ENCODE assay signal across 8 cellular contexts in genomic region chr11:7673724-7674434, GRCh38. TPM values are rescaled to one million over a fixed set of nuclear protein-coding genes. Genes with fewer than 3 reads are reported as not detected.
DNase-seq lines count a peak whose midpoint lies in the region; ATAC-seq and TF ChIP-seq lines count a peak whose summit lies in the region.

No MANE protein-coding gene starts in this region.

- 3 to 5% (median 4%) methylated on average over 37 to 72 of the region's 72 CpGs for WGBS in heart left ventricle, 4 donors
- WGBS in psoas muscle, 3 donors = 3 to 4% (median 3%) methylated on average over 49 to 72 of the region's 72 CpGs

- DNase-seq in AG09309 (ENCODE audit: low read depth) (no peak), GM20000 (ENCODE audit: low spot score) (peak; percentile 80), WTC11 (ENCODE audit: low spot score) (peak; percentile 77), heart left ventricle (peak in 1 of 5 donors; percentile 44), psoas muscle (peak in 1 of 2 donors; percentile 40), A172 (ENCODE audit: low spot score) (no peak), G401 (ENCODE audit: low spot score) (no peak)
- DNase-seq in effector CD4-positive, alpha-beta T cell = no peak

- CTCF ChIA-PET in WTC11 (lab: Charles Lee) = interaction anchor here (0.7 to 1.8 kb wide), 6 partner anchors 8 to 254 kb away, joined by 3 to 7 read pairs (median 4); no protein-coding TSS in a partner anchor

- peak overlapping the region; percentile 85; the same call in 1 of the 2 replicates for H3K27ac Mint-ChIP-seq in WTC11

- peak overlapping the region; percentile 51 for H3K4me3 ChIP-seq in AG09309 (ENCODE audit: control insufficient read depth, low read depth, low read length)
- H3K4me3 ChIP-seq in heart left ventricle = peak overlapping the region; percentile 36 to 72 (median 58)
- peak overlapping the region; percentile 73 for H3K4me3 ChIP-seq in psoas muscle

- H3K27me3 ChIP-seq in heart left ventricle (peaks cover 0 to 33% (median 20%) of the 10 kb centered on the region in 9 donors), psoas muscle (ENCODE audit: insufficient read depth in 3 of 3, low read length in 2 of 3) (peaks cover 0 to 10% (median 5%) of the 10 kb centered on the region in 3 donors)

- intact Hi-C loops in heart left ventricle (cut with DNase I) (no loop called here), psoas muscle (cut with DNase I) (loop anchor here in 1 of 2 donors (10.0 kb wide), 1 partner anchor 219 kb away; no protein-coding TSS in a partner anchor)

- H3K27me3 Mint-ChIP-seq in WTC11 (ENCODE audit: low read depth) = 0 out of 2 replicates have a peak, but pooled peaks cover 4% of the 10 kb centered on the region

- ATAC-seq in WTC11 = peak; percentile 84
- peak in 3 of 4 donors; percentile 59 to 76 (median 60) for ATAC-seq in heart left ventricle
- ATAC-seq in psoas muscle = peak; percentile 51 to 68 (median 66)

- in situ Hi-C loops in G401 (cut with HindIII; ENCODE audit: low sequenced_read_pairs) = no loop called here

- TF ChIP-seq CTCF in AG09309 (IDR thresholded peaks at IDR 0.05; ENCODE audit: control insufficient read depth, insufficient read depth, low read depth, low read length, missing control alignments) (no peak), GM20000 (IDR thresholded peaks at IDR 0.05; ENCODE audit: extremely low read depth, missing control alignments) (no peak), WTC11 (IDR thresholded peaks at IDR 0.05) (no peak), heart left ventricle (IDR thresholded peaks at IDR 0.05) (no peak), psoas muscle (IDR thresholded peaks at IDR 0.05) (no peak)

- H3K36me3 Mint-ChIP-seq in WTC11 = peaks cover 12% of the 10 kb centered on the region

- no peaks in the 10 kb centered on the region for H3K9me3 Mint-ChIP-seq in WTC11

- H3K9me3 ChIP-seq in heart left ventricle (no peaks in the 10 kb centered on the region), psoas muscle (no peaks in the 10 kb centered on the region)

- H3K4me1 ChIP-seq in heart left ventricle (peaks cover 0 to 22% (median 10%) of the 10 kb centered on the region in 12 donors), psoas muscle (no peaks in the 10 kb centered on the region)

- POLR2A ChIA-PET in WTC11 (lab: Charles Lee) = interaction anchor here (1.7 to 2.5 kb wide), 2 partner anchors 17 to 21 kb away, joined by 4 to 7 read pairs; no protein-coding TSS in a partner anchor

- peak overlapping the region; percentile 78 for H3K4me3 Mint-ChIP-seq in WTC11

- peaks cover 51% of the 10 kb centered on the region for H3K4me1 Mint-ChIP-seq in WTC11

- TF ChIP-seq POLR2A in heart left ventricle (IDR thresholded peaks at IDR 0.05) = no peak

- H3K36me3 ChIP-seq in heart left ventricle = no peaks in the 10 kb centered on the region
- H3K36me3 ChIP-seq in psoas muscle (ENCODE audit: insufficient read depth in 1 of 2, low read depth in 1 of 2) = peaks cover 0 to 5% of the 10 kb centered on the region in 2 donors

- H3K27ac ChIP-seq in heart left ventricle (peak overlapping the region in 8 of 12 donors; percentile 31 to 64 (median 48)), psoas muscle (no peak overlapping the region)

TF ChIP-seq in WTC11, 78 proteins besides CTCF, POLR2A, EP300 and RAD21 (continues in another document):
- TF ChIP-seq TP53 (CRISPR knock-in tag; IDR thresholded peaks at IDR 0.05) (0 out of 2 replicates have a peak, but pooled peaks have one; percentile 53), USF1 (CRISPR knock-in tag; IDR thresholded peaks at IDR 0.05) (no peak; the same call in 1 of the 2 replicates), FOXP4 (CRISPR knock-in tag; IDR thresholded peaks at IDR 0.05) (peak; percentile 76), FOXP1 (CRISPR knock-in tag; IDR thresholded peaks at IDR 0.05; ENCODE audit: borderline replicate concordance) (peak; percentile 72; the same call in 1 of the 2 replicates), ZBTB43 (CRISPR knock-in tag; IDR thresholded peaks at IDR 0.05) (no peak; the same call in 1 of the 2 replicates), E2F5 (CRISPR knock-in tag; IDR thresholded peaks at IDR 0.05) (peak; percentile 76), ATF1 (CRISPR knock-in tag; IDR thresholded peaks at IDR 0.05) (peak; percentile 73), TCF7 (CRISPR knock-in tag; IDR thresholded peaks at IDR 0.05; ENCODE audit: low read depth) (0 out of 2 replicates have a peak, but pooled peaks have one; percentile 22), CREM (CRISPR knock-in tag; IDR thresholded peaks at IDR 0.05) (peak; percentile 54; the same call in 1 of the 2 replicates), ELF4 (CRISPR knock-in tag; IDR thresholded peaks at IDR 0.05; ENCODE audit: low read depth) (peak; percentile 48; the same call in 1 of the 2 replicates), ZNF281 (CRISPR knock-in tag; IDR thresholded peaks at IDR 0.05) (0 out of 2 replicates have a peak, but pooled peaks have one; percentile 14), RORB (CRISPR knock-in tag; IDR thresholded peaks at IDR 0.05) (no peak), SP1 (CRISPR knock-in tag; conservative IDR thresholded peaks at IDR 0.05) (peak; percentile 46)

RNA-seq across cellular contexts. Expression of gene CYB5R2, which starts 0.6 kb away (rescaled TPM):
- total RNA-seq in WTC11 (2021) = 36.6 to 40.3 TPM (median 36.8 TPM) in 3 replicates
- 1 to 10 TPM in 5 of 9 donors, under 1 TPM in 4; 0.65 to 4.9 (median 1.1) TPM for total RNA-seq in heart left ventricle
- 1 to 10 TPM; 1.3 to 2.8 TPM for polyA plus RNA-seq in heart left ventricle
- total RNA-seq in psoas muscle = 1 to 10 TPM in 3 of 4 donors, under 1 TPM in 1; 0.40 to 1.8 (median 1.5) TPM
- polyA plus RNA-seq in psoas muscle = 1 to 10 TPM in 2 of 3 donors, under 1 TPM in 1; 0.76 to 2.0 (median 1.3) TPM
- total RNA-seq in A172 (2014; rRNA removed; shearing (Covaris generic)) = not detected in 2 replicates
- total RNA-seq in G401 (2014; rRNA removed; shearing (Covaris generic)) = 7.7 and 9.0 TPM in 2 replicates

RNA-seq across cellular contexts. Expression of gene OVCH2, which starts 32.4 kb away (rescaled TPM):
- total RNA-seq in WTC11 (2021) = 0.57 TPM in 1 of 3 replicates, not detected in the others
- not detected for total RNA-seq in heart left ventricle
- polyA plus RNA-seq in heart left ventricle = not detected
- total RNA-seq in psoas muscle = not detected
- not detected for polyA plus RNA-seq in psoas muscle
- total RNA-seq in A172 (2014; rRNA removed; shearing (Covaris generic)) = not detected in 2 replicates
- total RNA-seq in G401 (2014; rRNA removed; shearing (Covaris generic)) = 8.3 and 10.7 TPM in 2 replicates

Comparison
In these comparisons a context has a peak if more than half of its experiments do, and no peak if none do; other contexts are left out.
1. DNase-seq: peak in GM20000 (single experiment) and WTC11 (single experiment); none in AG09309 (single experiment), effector CD4-positive, alpha-beta T cell (single experiment), A172 (single experiment) and G401 (single experiment).
2. Peak in every context shown above with its lines, with median percentiles within 50 percentile points of each other: H3K4me3 ChIP-seq and ATAC-seq.